In the genomic region with DNA sequence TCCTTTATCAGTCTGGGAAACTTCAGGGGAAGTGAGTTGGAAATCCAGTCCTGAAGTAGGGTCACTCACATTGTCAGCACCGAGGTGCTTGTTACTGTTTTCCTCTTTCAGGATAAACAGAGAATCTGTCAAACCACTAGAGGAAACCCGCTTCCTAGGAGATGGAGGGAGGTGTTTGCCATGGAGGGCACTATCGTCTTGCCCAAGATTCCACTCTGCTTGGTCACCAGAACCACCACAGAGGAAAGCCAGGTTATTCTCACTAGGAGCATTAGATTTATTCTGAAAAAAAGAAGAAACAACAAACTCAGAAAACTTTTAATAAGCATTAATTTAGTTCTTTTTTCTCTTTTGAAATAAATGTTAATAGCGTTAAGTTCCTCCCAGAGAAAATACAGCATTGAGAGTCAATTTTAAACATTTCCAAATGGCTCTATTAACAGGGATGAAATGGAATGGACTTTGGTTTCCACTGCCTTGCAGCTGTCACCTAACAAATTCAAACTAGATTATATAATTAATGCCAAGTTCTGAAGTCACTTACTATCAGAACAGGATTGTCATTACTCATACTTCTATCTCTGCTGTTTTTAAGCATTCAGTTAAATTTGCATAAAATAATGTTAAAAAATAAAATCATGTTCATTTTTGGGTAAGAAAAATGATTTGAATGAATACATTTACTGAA, we compare ENCODE assay signal across 18 cellular contexts.
"Had no signal": no experiment of that assay in that cellular context is flagged by ENCODE, and none has a peak within 500 bp of the region (broad histone marks: within the 10 kb centered on the region; RNA-seq: fewer than 3 reads in every experiment).

No MANE protein-coding gene starts in this region.

- DNase-seq: dorsolateral prefrontal cortex; effector CD4-positive, alpha-beta T cell; hypothalamus; immature natural killer cell; islet precursor cell; kidney glomerular epithelial cell; left colon; left ventricle myocardium superior; mesenchymal stem cell; mucosa of descending colon; naive thymus-derived CD8-positive, alpha-beta T cell; nephron progenitor cell; nucleus accumbens; spleen; stimulated activated CD4-positive, alpha-beta T cell treated with anti-CD3 and anti-CD28 coated beads, Interleukin-4, amount 100 ng/mL, for 4 hours; stimulated activated naive B cell treated with anti-CD40 and anti-IgM and Interleukin-4, amounts not matched to agents 10 μg/mL and 1 μg/mL and 100 μg/mL, for 72 hours; upper lobe of left lung had no signal

- ATAC-seq: left colon; left ventricle myocardium superior; mucosa of descending colon; naive thymus-derived CD8-positive, alpha-beta T cell; sciatic nerve; stimulated activated naive B cell treated with anti-CD40 and anti-IgM and Interleukin-4, amounts not matched to agents 10 μg/mL and 1 μg/mL and 100 μg/mL, for 72 hours had no signal
